10 cellular contexts compared by ENCODE assay signal in genomic region chr2:218745559-218746469, GRCh38. TPM values are rescaled to one million over a fixed set of nuclear protein-coding genes. Genes with fewer than 3 reads are reported as not detected.
DNase-seq lines count a peak whose midpoint lies in the region; ATAC-seq lines count a peak whose summit lies in the region.
"Had no signal": no experiment of that assay in that cellular context is flagged by ENCODE, and none has a peak within 500 bp of the region (broad histone marks: within the 10 kb centered on the region; RNA-seq: fewer than 3 reads in every experiment).

No MANE protein-coding gene starts in this region.

- peaks cover 21% of the 10 kb centered on the region for H3K4me1 Mint-ChIP-seq in stimulated activated naive CD8-positive, alpha-beta T cell treated with anti-CD3 and anti-CD28 coated beads, Interleukin-15, Interleukin-2, amounts not matched to agents 100 ng/mL and 50 ng/mL, for 24 hours (ENCODE audit: low read depth)
- peaks cover 23% of the 10 kb centered on the region for H3K4me1 Mint-ChIP-seq in stimulated activated naive CD8-positive, alpha-beta T cell treated with anti-CD3 and anti-CD28 coated beads, Interleukin-15, amount 100 ng/mL, for 72 hours

- no peak for DNase-seq in stimulated activated naive CD8-positive, alpha-beta T cell treated with anti-CD3 and anti-CD28 coated beads, Interleukin-15, amount 100 ng/mL, for 72 hours
- peak; percentile 87 for DNase-seq in middle frontal gyrus (ENCODE audit: extremely low spot score, low spot score)
- no peak for DNase-seq in T-helper 2 cell
- DNase-seq: NCI-H1105 treated with DMSO at 0.1 percent for 48 hours; stimulated activated CD4-positive, alpha-beta T cell treated with anti-CD3 and anti-CD28 coated beads, Interleukin-4, amount 100 ng/mL, for 24 hours had no signal

- H3K27ac Mint-ChIP-seq in stimulated activated naive CD8-positive, alpha-beta T cell treated with anti-CD3 and anti-CD28 coated beads, Interleukin-15, Interleukin-2, amounts not matched to agents 100 ng/mL and 50 ng/mL, for 24 hours = peak overlapping the region; percentile 22
- H3K27ac Mint-ChIP-seq in stimulated activated naive CD8-positive, alpha-beta T cell treated with anti-CD3 and anti-CD28 coated beads, Interleukin-15, amount 100 ng/mL, for 72 hours = no peak overlapping the region

- no peaks in the 10 kb centered on the region for H3K27me3 Mint-ChIP-seq in stimulated activated naive CD8-positive, alpha-beta T cell treated with anti-CD3 and anti-CD28 coated beads, Interleukin-15, Interleukin-2, amounts not matched to agents 100 ng/mL and 50 ng/mL, for 24 hours
- H3K27me3 Mint-ChIP-seq in stimulated activated naive CD8-positive, alpha-beta T cell treated with anti-CD3 and anti-CD28 coated beads, Interleukin-15, amount 100 ng/mL, for 72 hours = no peaks in the 10 kb centered on the region

- ATAC-seq in stimulated activated naive CD8-positive, alpha-beta T cell treated with anti-CD3 and anti-CD28 coated beads, Interleukin-15, amount 100 ng/mL, for 72 hours = no peak
- ATAC-seq in esophagus mucosa (peak; percentile 58), HG02610 (IDR thresholded peaks at IDR 0.05; ENCODE audit: unreplicated experiment) (no peak), HG02759 (IDR thresholded peaks at IDR 0.05; ENCODE audit: unreplicated experiment) (no peak), HG03280 (IDR thresholded peaks at IDR 0.05; ENCODE audit: unreplicated experiment) (no peak)

- H3K36me3 Mint-ChIP-seq in stimulated activated naive CD8-positive, alpha-beta T cell treated with anti-CD3 and anti-CD28 coated beads, Interleukin-15, Interleukin-2, amounts not matched to agents 100 ng/mL and 50 ng/mL, for 24 hours (ENCODE audit: low read depth) = peaks cover 72% of the 10 kb centered on the region

- H3K9me3 Mint-ChIP-seq in stimulated activated naive CD8-positive, alpha-beta T cell treated with anti-CD3 and anti-CD28 coated beads, Interleukin-15, Interleukin-2, amounts not matched to agents 100 ng/mL and 50 ng/mL, for 24 hours = no peaks in the 10 kb centered on the region
- no peaks in the 10 kb centered on the region for H3K9me3 Mint-ChIP-seq in stimulated activated naive CD8-positive, alpha-beta T cell treated with anti-CD3 and anti-CD28 coated beads, Interleukin-15, amount 100 ng/mL, for 72 hours

- H3K4me3 Mint-ChIP-seq in stimulated activated naive CD8-positive, alpha-beta T cell treated with anti-CD3 and anti-CD28 coated beads, Interleukin-15, Interleukin-2, amounts not matched to agents 100 ng/mL and 50 ng/mL, for 24 hours = no peak overlapping the region
- no peak overlapping the region for H3K4me3 Mint-ChIP-seq in stimulated activated naive CD8-positive, alpha-beta T cell treated with anti-CD3 and anti-CD28 coated beads, Interleukin-15, amount 100 ng/mL, for 72 hours

RNA-seq across cellular contexts. Expression of gene TTLL4, which starts 35.2 kb away (rescaled TPM):
- total RNA-seq in esophagus mucosa = 14.0 TPM

RNA-seq across cellular contexts. Expression of gene CYP27A1, which starts 36.1 kb away (rescaled TPM):
- 4.9 TPM for total RNA-seq in esophagus mucosa
